In genomic region chr3:5122741-5123706, GRCh38 we compare ENCODE assay signal across 8 cellular contexts. TPM values are rescaled to one million over a fixed set of nuclear protein-coding genes. Genes with fewer than 3 reads are reported as not detected.
DNase-seq lines count a peak whose midpoint lies in the region; ATAC-seq and TF ChIP-seq lines count a peak whose summit lies in the region.

No MANE protein-coding gene starts in this region.

- H3K27ac Mint-ChIP-seq in activated naive CD8-positive, alpha-beta T cell = peak overlapping the region; percentile 87
- H3K27ac Mint-ChIP-seq in neural progenitor cell = peak overlapping the region; percentile 3

- H2AFZ ChIP-seq in neural progenitor cell (replicated peaks) = peak overlapping the region; percentile 55

- TF ChIP-seq EP300 in gastroesophageal sphincter (IDR thresholded peaks at IDR 0.05) = no peak

- H3K9me3 ChIP-seq in gastroesophageal sphincter (no peaks in the 10 kb centered on the region), neural progenitor cell (ENCODE audit: low read depth) (no peaks in the 10 kb centered on the region)

- no peaks in the 10 kb centered on the region for H3K27me3 Mint-ChIP-seq in activated naive CD8-positive, alpha-beta T cell
- H3K27me3 Mint-ChIP-seq in neural progenitor cell (ENCODE audit: insufficient read depth, low read depth) = no peaks in the 10 kb centered on the region

- no peak for TF ChIP-seq POLR2A in gastroesophageal sphincter (IDR thresholded peaks at IDR 0.05)

- peaks cover 20% of the 10 kb centered on the region for H4K20me1 ChIP-seq in neural progenitor cell (ENCODE audit: low read depth)

- H3K27me3 ChIP-seq in gastroesophageal sphincter = no peaks in the 10 kb centered on the region
- H3K27me3 ChIP-seq in neural progenitor cell = no peaks in the 10 kb centered on the region

- peak overlapping the region; percentile 96 for H3K4me3 Mint-ChIP-seq in activated naive CD8-positive, alpha-beta T cell
- peak overlapping the region; percentile 98 for H3K4me3 Mint-ChIP-seq in neural progenitor cell

- no peaks in the 10 kb centered on the region for H3K9me3 Mint-ChIP-seq in activated naive CD8-positive, alpha-beta T cell (ENCODE audit: low read depth)
- no peaks in the 10 kb centered on the region for H3K9me3 Mint-ChIP-seq in neural progenitor cell

- H3K4me3 ChIP-seq in gastroesophageal sphincter (peak overlapping the region; percentile 71 to 72), neural progenitor cell (peak overlapping the region; percentile 95)

- peaks cover 59% of the 10 kb centered on the region for H3K79me2 ChIP-seq in neural progenitor cell (ENCODE audit: low read depth)

- H3K27ac ChIP-seq in gastroesophageal sphincter (peak overlapping the region; percentile 86 to 95 (median 90)), neural progenitor cell (peak overlapping the region; percentile 77)

- ATAC-seq in HG02759 (IDR thresholded peaks at IDR 0.05; ENCODE audit: unreplicated experiment) (peak; percentile 4), gastroesophageal sphincter (peak; percentile 34)

- DNase-seq in NCI-H146 (lab: John Stamatoyannopoulos, UW) (peak; percentile 27), NCI-H146 treated with DMSO at 0.1 percent for 48 hours (lab: John Stamatoyannopoulos, UW; ENCODE audit: unreplicated experiment) (no peak), NOMO-1 treated with dmso at 0.1 percent for 144 hours (lab: John Stamatoyannopoulos, UW; ENCODE audit: unreplicated experiment) (peak; percentile 22), neural progenitor cell (ENCODE audit: low spot score) (peak; percentile 82), NCI-H446 (lab: John Stamatoyannopoulos, UW) (no peak)

- 10% methylated on average over 14 to 23 of the region's 31 CpGs for WGBS in gastroesophageal sphincter (ENCODE audit: low coverage in 1 of 2), 2 donors

- H3K36me3 ChIP-seq in gastroesophageal sphincter (peaks cover 0 to 3% of the 10 kb centered on the region in 2 donors), neural progenitor cell (no peaks in the 10 kb centered on the region)

- peaks cover 0 to 48% (median 21%) of the 10 kb centered on the region in 3 donors for H3K4me1 ChIP-seq in gastroesophageal sphincter
- H3K4me1 ChIP-seq in neural progenitor cell = peaks cover 7% of the 10 kb centered on the region

- no peaks in the 10 kb centered on the region for H3F3A ChIP-seq in neural progenitor cell (ENCODE audit: low read depth)

- H3K4me2 ChIP-seq in neural progenitor cell = peak overlapping the region; percentile 92

- TF ChIP-seq CTCF in gastroesophageal sphincter (IDR thresholded peaks at IDR 0.05) = no peak
- TF ChIP-seq CTCF in neural progenitor cell (IDR thresholded peaks at IDR 0.05) = peak; percentile 34

- H3K36me3 Mint-ChIP-seq in activated naive CD8-positive, alpha-beta T cell = peaks cover 2% of the 10 kb centered on the region
- peaks cover 2% of the 10 kb centered on the region for H3K36me3 Mint-ChIP-seq in neural progenitor cell

- peak overlapping the region; percentile 62 for H3K9ac ChIP-seq in neural progenitor cell

- H3K4me1 Mint-ChIP-seq in activated naive CD8-positive, alpha-beta T cell (ENCODE audit: low read depth) = peaks cover 48% of the 10 kb centered on the region
- peaks cover 14% of the 10 kb centered on the region for H3K4me1 Mint-ChIP-seq in neural progenitor cell

RNA-seq across cellular contexts. Expression of gene ARL8B, which starts 0.9 kb away (rescaled TPM):
- total RNA-seq in gastroesophageal sphincter = 10 to 100 TPM; 41.5 to 59.9 (median 50.9) TPM
- 29.2 and 39.3 TPM in 2 replicates for total RNA-seq in neural progenitor cell (ENCODE audit: low replicate concordance)

Comparison
In these comparisons a context has a peak if more than half of its experiments do, and no peak if none do; other contexts are left out.
1. DNase-seq: peak in NCI-H146 (single experiment), NOMO-1 treated with dmso at 0.1 percent for 144 hours (single experiment) and neural progenitor cell (single experiment); none in NCI-H146 treated with DMSO at 0.1 percent for 48 hours (single experiment) and NCI-H446 (0 of 2).